22 cellular contexts compared by ENCODE assay signal in the genomic region with DNA sequence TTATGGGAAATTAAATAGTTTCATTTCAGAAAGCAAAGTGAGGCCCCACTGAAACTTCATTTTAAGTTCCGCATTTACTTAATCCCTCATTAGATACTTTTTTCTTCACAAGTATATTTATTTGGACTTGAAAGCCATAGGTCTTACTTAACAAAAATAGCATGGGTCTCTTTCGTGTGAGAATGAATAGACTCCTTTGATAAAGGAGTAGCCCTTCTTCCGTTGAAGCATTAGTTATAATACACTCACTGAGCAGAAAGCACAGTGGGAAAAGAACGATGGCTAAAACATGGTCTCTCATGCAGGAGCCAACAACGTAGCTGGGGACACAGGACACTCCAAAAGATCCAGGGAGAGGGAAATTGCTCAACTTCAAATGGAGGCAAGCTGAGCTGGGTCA.
"Had no signal": no experiment of that assay in that cellular context is flagged by ENCODE, and none has a peak within 500 bp of the region (broad histone marks: within the 10 kb centered on the region; RNA-seq: fewer than 3 reads in every experiment).

No MANE protein-coding gene starts in this region.

- H3K27ac ChIP-seq: breast epithelium, gastroesophageal sphincter, heart right ventricle, left ventricle myocardium inferior, parathyroid adenoma, suprapubic skin, transverse colon, vagina had no signal

- H3K79me2 ChIP-seq: parathyroid adenoma had no signal

- H3K9ac ChIP-seq: parathyroid adenoma had no signal

- H3K4me3 ChIP-seq: breast epithelium, gastroesophageal sphincter, heart right ventricle, left ventricle myocardium inferior, mucosa of descending colon, suprapubic skin, transverse colon, vagina had no signal

- H3K4me1 ChIP-seq: breast epithelium, gastroesophageal sphincter, heart right ventricle, parathyroid adenoma, suprapubic skin, transverse colon had no signal

- H3K9me3 Mint-ChIP-seq: activated CD4-positive, alpha-beta T cell treated with anti-CD3 and anti-CD28 coated beads, Interleukin-2, amount 10 ng/mL, durations not matched to agents 7 days and 5 days; activated T-cell treated with anti-CD3 and anti-CD28 coated beads, Interleukin-2, amount 50 U/mL, for 24 hours; naive B cell; stimulated activated naive CD8-positive, alpha-beta T cell treated with anti-CD3 and anti-CD28 coated beads, Interleukin-15, amount 100 ng/mL, for 72 hours had no signal

- ATAC-seq: activated CD8-positive, alpha-beta T cell treated with anti-CD3 and anti-CD28 coated beads, Interleukin-2, amount 10 ng/mL, durations not matched to agents 7 days and 5 days; esophagus mucosa; gastroesophageal sphincter; heart right ventricle; mucosa of descending colon; stimulated activated naive CD8-positive, alpha-beta T cell treated with anti-CD3 and anti-CD28 coated beads, Interleukin-15, amount 100 ng/mL, for 72 hours had no signal

- H3K9me3 ChIP-seq: breast epithelium, gastroesophageal sphincter, heart right ventricle, left ventricle myocardium inferior, mucosa of descending colon, suprapubic skin, transverse colon, vagina had no signal

- H3K4me3 Mint-ChIP-seq: activated CD4-positive, alpha-beta T cell treated with anti-CD3 and anti-CD28 coated beads, Interleukin-2, amount 10 ng/mL, durations not matched to agents 7 days and 5 days; activated CD8-positive, alpha-beta T cell treated with anti-CD3 and anti-CD28 coated beads, Interleukin-2, amount 10 ng/mL, durations not matched to agents 7 days and 5 days; activated T-cell treated with anti-CD3 and anti-CD28 coated beads, Interleukin-2, amount 50 U/mL, for 24 hours; stimulated activated naive CD8-positive, alpha-beta T cell treated with anti-CD3 and anti-CD28 coated beads, Interleukin-15, amount 100 ng/mL, for 72 hours had no signal

- H2AFZ ChIP-seq: parathyroid adenoma had no signal

- H3K27ac Mint-ChIP-seq: activated CD8-positive, alpha-beta T cell treated with anti-CD3 and anti-CD28 coated beads, Interleukin-2, amount 10 ng/mL, durations not matched to agents 7 days and 5 days had no signal

- H3K27me3 Mint-ChIP-seq: activated CD4-positive, alpha-beta T cell treated with anti-CD3 and anti-CD28 coated beads, Interleukin-2, amount 10 ng/mL, durations not matched to agents 7 days and 5 days; activated T-cell treated with anti-CD3 and anti-CD28 coated beads, Interleukin-2, amount 50 U/mL, for 24 hours; naive B cell; stimulated activated naive CD8-positive, alpha-beta T cell treated with anti-CD3 and anti-CD28 coated beads, Interleukin-15, amount 100 ng/mL, for 72 hours had no signal

- DNase-seq: activated CD4-positive, alpha-beta T cell treated with anti-CD3 and anti-CD28 coated beads, Interleukin-2, amount 10 ng/mL, durations not matched to agents 7 days and 5 days; activated CD4-positive, CD25-positive, alpha-beta regulatory T cell; activated CD8-positive, alpha-beta T cell treated with anti-CD3 and anti-CD28 coated beads, Interleukin-2, amount 10 ng/mL, durations not matched to agents 7 days and 5 days; activated naive CD4-positive, alpha-beta T cell treated with anti-CD3 and anti-CD28 coated beads, Interleukin-2, amount 50 U/mL, for 16 hours; activated T-cell treated with anti-CD3 and anti-CD28 coated beads, Interleukin-2, amount 50 U/mL, for 24 hours; aorta; cerebellar nuclear complex; cortex of kidney; heart right ventricle; left ventricle myocardium inferior; mammary epithelial cell; mucosa of descending colon; naive B cell; stimulated activated CD4-positive, alpha-beta T cell treated with anti-CD3 and anti-CD28 coated beads, Interleukin-1b, Interleukin-23, amount 100 ng/mL, for 48 hours; stimulated activated naive CD8-positive, alpha-beta T cell treated with anti-CD3 and anti-CD28 coated beads, Interleukin-15, amount 100 ng/mL, for 72 hours; transverse colon had no signal

- H3K27me3 ChIP-seq: breast epithelium, gastroesophageal sphincter, heart right ventricle, suprapubic skin, transverse colon, vagina had no signal

- H3K4me1 Mint-ChIP-seq: stimulated activated naive CD8-positive, alpha-beta T cell treated with anti-CD3 and anti-CD28 coated beads, Interleukin-15, amount 100 ng/mL, for 72 hours had no signal
